ENCODE assay signal across 18 cellular contexts in genomic region chr6:138031417-138031816, GRCh38.
"Had no signal": no experiment of that assay in that cellular context is flagged by ENCODE, and none has a peak within 500 bp of the region (broad histone marks: within the 10 kb centered on the region; RNA-seq: fewer than 3 reads in every experiment).

No MANE protein-coding gene starts in this region.

- DNase-seq: activated CD4-positive, alpha-beta T cell treated with anti-CD3 and anti-CD28 coated beads, Interleukin-2, amount 50 U/mL, for 4 hours; activated CD4-positive, CD25-positive, alpha-beta regulatory T cell treated with anti-CD3 and anti-CD28 coated beads, Interleukin-2, amount 50 U/mL, for 72 hours; activated CD8-positive, alpha-beta memory T cell treated with anti-CD3 and anti-CD28 coated beads, Interleukin-2, amount 10 ng/mL, durations not matched to agents 7 days and 5 days; activated effector memory CD4-positive, alpha-beta T cell treated with Interleukin-2 at 50 U/mL for 16 hours; activated T-cell treated with anti-CD3 and anti-CD28 coated beads, Interleukin-2, amount 50 U/mL, for 24 hours; dorsolateral prefrontal cortex; immature natural killer cell; left cardiac atrium; occipital lobe; psoas muscle; stimulated activated CD4-positive, alpha-beta T cell treated with anti-CD3 and anti-CD28 coated beads, Interleukin-15, amount 100 ng/mL, for 24 hours; stimulated activated CD4-positive, alpha-beta T cell treated with anti-CD3 and anti-CD28 coated beads, Interleukin-4, amount 100 ng/mL, for 24 hours had no signal

- H3K27ac ChIP-seq: dorsolateral prefrontal cortex, psoas muscle, thoracic aorta had no signal

- H3K4me1 Mint-ChIP-seq: activated naive CD4-positive, alpha-beta T cell treated with anti-CD3 and anti-CD28 coated beads, Interleukin-2, amount 50 U/mL, for 24 hours; brain; immature natural killer cell; nephron had no signal

- H3K27ac Mint-ChIP-seq: activated CD8-positive, alpha-beta memory T cell treated with anti-CD3 and anti-CD28 coated beads, Interleukin-2, amount 10 ng/mL, durations not matched to agents 7 days and 5 days; activated naive CD4-positive, alpha-beta T cell treated with anti-CD3 and anti-CD28 coated beads, Interleukin-2, amount 50 U/mL, for 24 hours; activated T-cell treated with anti-CD3 and anti-CD28 coated beads, Interleukin-2, amount 50 U/mL, for 24 hours; brain; immature natural killer cell; memory B cell; nephron; stimulated activated naive CD8-positive, alpha-beta T cell treated with anti-CD3 and anti-CD28 coated beads, Interleukin-15, Interleukin-2, amounts not matched to agents 100 ng/mL and 50 ng/mL, for 24 hours had no signal

- H3K9me3 ChIP-seq: psoas muscle, thoracic aorta had no signal

- H3K9me3 Mint-ChIP-seq: activated naive CD4-positive, alpha-beta T cell treated with anti-CD3 and anti-CD28 coated beads, Interleukin-2, amount 50 U/mL, for 24 hours; activated T-cell treated with anti-CD3 and anti-CD28 coated beads, Interleukin-2, amount 50 U/mL, for 24 hours; immature natural killer cell; memory B cell; nephron; stimulated activated naive CD8-positive, alpha-beta T cell treated with anti-CD3 and anti-CD28 coated beads, Interleukin-15, Interleukin-2, amounts not matched to agents 100 ng/mL and 50 ng/mL, for 24 hours had no signal

- H3K4me3 Mint-ChIP-seq: activated CD8-positive, alpha-beta memory T cell treated with anti-CD3 and anti-CD28 coated beads, Interleukin-2, amount 10 ng/mL, durations not matched to agents 7 days and 5 days; activated naive CD4-positive, alpha-beta T cell treated with anti-CD3 and anti-CD28 coated beads, Interleukin-2, amount 50 U/mL, for 24 hours; activated T-cell treated with anti-CD3 and anti-CD28 coated beads, Interleukin-2, amount 50 U/mL, for 24 hours; brain; immature natural killer cell; memory B cell; nephron; stimulated activated naive CD8-positive, alpha-beta T cell treated with anti-CD3 and anti-CD28 coated beads, Interleukin-15, Interleukin-2, amounts not matched to agents 100 ng/mL and 50 ng/mL, for 24 hours had no signal

- H3K36me3 Mint-ChIP-seq: activated CD8-positive, alpha-beta memory T cell treated with anti-CD3 and anti-CD28 coated beads, Interleukin-2, amount 10 ng/mL, durations not matched to agents 7 days and 5 days; activated naive CD4-positive, alpha-beta T cell treated with anti-CD3 and anti-CD28 coated beads, Interleukin-2, amount 50 U/mL, for 24 hours; brain; immature natural killer cell; memory B cell had no signal

- H3K4me1 ChIP-seq: psoas muscle had no signal

- H3K4me3 ChIP-seq: dorsolateral prefrontal cortex, psoas muscle, thoracic aorta had no signal

- H3K36me3 ChIP-seq: thoracic aorta had no signal

- H3K27me3 Mint-ChIP-seq: brain had no signal
